ENCODE assay signal across 8 cellular contexts in the genomic region with DNA sequence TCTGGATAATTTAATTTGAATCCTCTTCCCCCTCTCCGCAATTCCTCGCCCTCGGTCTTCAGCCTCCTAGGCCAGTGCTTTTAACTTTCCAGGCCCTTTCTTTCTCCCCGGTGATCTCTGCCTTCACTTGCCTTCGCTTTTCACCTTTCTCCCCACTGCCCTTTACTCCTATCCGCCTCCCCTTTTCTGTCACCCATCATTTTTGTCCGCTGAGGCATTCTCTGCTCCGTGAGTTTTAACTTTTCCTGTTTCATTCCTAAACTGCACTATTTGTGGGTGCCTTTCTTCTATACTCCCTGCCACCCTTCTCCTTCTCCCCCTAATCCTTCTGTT. TPM values are rescaled to one million over a fixed set of nuclear protein-coding genes. Genes with fewer than 3 reads are reported as not detected.
DNase-seq lines count a peak whose midpoint lies in the region; ATAC-seq and TF ChIP-seq lines count a peak whose summit lies in the region.

No MANE protein-coding gene starts in this region.

- TF ChIP-seq CTCF in left lung (IDR thresholded peaks at IDR 0.05) = no peak
- no peak for TF ChIP-seq CTCF in thyroid gland (IDR thresholded peaks at IDR 0.05)

- ATAC-seq in left lung = no peak
- no peak for ATAC-seq in GM19395 (IDR thresholded peaks at IDR 0.05; ENCODE audit: unreplicated experiment)

- intact Hi-C loops in left lung (cut with DNase I) = no loop called here
- intact Hi-C loops in thyroid gland (cut with DNase I) = no loop called here

- H3K4me3 ChIP-seq in adipocyte (ENCODE audit: low read length) = peak overlapping the region; percentile 99
- peak overlapping the region; percentile 91 to 92 for H3K4me3 ChIP-seq in left lung
- H3K4me3 ChIP-seq in thyroid gland (replicated peaks in 1 of 3) = peak overlapping the region; percentile 80 to 94 (median 81)

- H3K4me3 Mint-ChIP-seq in activated T-cell treated with anti-CD3 and anti-CD28 coated beads, Interleukin-2, amount 50 U/mL, for 24 hours = peak overlapping the region; percentile 85

- peaks cover 3% of the 10 kb centered on the region for H3K9me3 Mint-ChIP-seq in activated T-cell treated with anti-CD3 and anti-CD28 coated beads, Interleukin-2, amount 50 U/mL, for 24 hours

- H3K27me3 ChIP-seq in adipocyte (replicated peaks; ENCODE audit: control insufficient read depth, insufficient read depth, low read length) = no peaks in the 10 kb centered on the region
- no peaks in the 10 kb centered on the region for H3K27me3 ChIP-seq in left lung
- H3K27me3 ChIP-seq in thyroid gland = no peaks in the 10 kb centered on the region

- peak overlapping the region; percentile 96 for H3K9ac ChIP-seq in adipocyte (ENCODE audit: low read length)

- H3K27ac Mint-ChIP-seq in activated T-cell treated with anti-CD3 and anti-CD28 coated beads, Interleukin-2, amount 50 U/mL, for 24 hours = peak overlapping the region; percentile 87

- no peaks in the 10 kb centered on the region for H3K9me3 ChIP-seq in adipocyte (ENCODE audit: control insufficient read depth, low read length)
- H3K9me3 ChIP-seq in left lung = no peaks in the 10 kb centered on the region
- no peaks in the 10 kb centered on the region for H3K9me3 ChIP-seq in thyroid gland

- peak overlapping the region; percentile 88 to 89 for H3K27ac ChIP-seq in left lung
- H3K27ac ChIP-seq in thyroid gland = peak overlapping the region; percentile 84 to 87 (median 87)

- no peak for DNase-seq in activated T-cell treated with anti-CD3 and anti-CD28 coated beads, Interleukin-2, amount 50 U/mL, for 24 hours
- DNase-seq in activated T-cell treated with anti-CD3 and anti-CD28 coated beads, Interleukin-2, amount 50 U/mL, for 48 hours = no peak
- DNase-seq in adipocyte (ENCODE audit: low read depth) (no peak), left lung (no peak), thyroid gland (no peak), NCI-H1694 (lab: John Stamatoyannopoulos, UW) (no peak), Ammon's horn (ENCODE audit: low spot score) (no peak)

- H3K4me1 Mint-ChIP-seq in activated T-cell treated with anti-CD3 and anti-CD28 coated beads, Interleukin-2, amount 50 U/mL, for 24 hours (ENCODE audit: low read depth) = peaks cover 43% of the 10 kb centered on the region

- peaks cover 25% of the 10 kb centered on the region for H3K4me1 ChIP-seq in adipocyte (ENCODE audit: control insufficient read depth, insufficient read depth, low read length)
- H3K4me1 ChIP-seq in left lung = peaks cover 16 to 34% of the 10 kb centered on the region in 2 donors
- H3K4me1 ChIP-seq in thyroid gland = peaks cover 32 to 40% of the 10 kb centered on the region in 2 donors

- no peak for TF ChIP-seq POLR2A in thyroid gland (IDR thresholded peaks at IDR 0.05)

- H3K36me3 ChIP-seq in adipocyte (ENCODE audit: control insufficient read depth, insufficient read depth, low read length, severe bottlenecking) (no peaks in the 10 kb centered on the region), left lung (no peaks in the 10 kb centered on the region), thyroid gland (no peaks in the 10 kb centered on the region)

- peaks cover 16% of the 10 kb centered on the region for H3K36me3 Mint-ChIP-seq in activated T-cell treated with anti-CD3 and anti-CD28 coated beads, Interleukin-2, amount 50 U/mL, for 24 hours (ENCODE audit: low read depth)

- no peaks in the 10 kb centered on the region for H3K27me3 Mint-ChIP-seq in activated T-cell treated with anti-CD3 and anti-CD28 coated beads, Interleukin-2, amount 50 U/mL, for 24 hours

- whole genome bisulfite sequencing in thyroid gland, 2 donors = 3 to 4% methylated on average over 8 of the region's 8 CpGs

RNA-seq across cellular contexts. Expression of a gene that starts 0.7 kb away (rescaled TPM):
- total RNA-seq in left lung (10 to 100 TPM; 63.2 to 64.8 TPM), thyroid gland (100 to 1,000 TPM; 108 to 124 (median 116) TPM)

RNA-seq across cellular contexts. Expression of a gene that starts 2.5 kb away (rescaled TPM):
- under 1 TPM in 1 of 2 donors, not detected in 1; 0.05 TPM for total RNA-seq in left lung
- total RNA-seq in thyroid gland = under 1 TPM in 1 of 4 donors, not detected in 3; 0.27 TPM
